ENCODE assay signal across 21 cellular contexts in the genomic region with DNA sequence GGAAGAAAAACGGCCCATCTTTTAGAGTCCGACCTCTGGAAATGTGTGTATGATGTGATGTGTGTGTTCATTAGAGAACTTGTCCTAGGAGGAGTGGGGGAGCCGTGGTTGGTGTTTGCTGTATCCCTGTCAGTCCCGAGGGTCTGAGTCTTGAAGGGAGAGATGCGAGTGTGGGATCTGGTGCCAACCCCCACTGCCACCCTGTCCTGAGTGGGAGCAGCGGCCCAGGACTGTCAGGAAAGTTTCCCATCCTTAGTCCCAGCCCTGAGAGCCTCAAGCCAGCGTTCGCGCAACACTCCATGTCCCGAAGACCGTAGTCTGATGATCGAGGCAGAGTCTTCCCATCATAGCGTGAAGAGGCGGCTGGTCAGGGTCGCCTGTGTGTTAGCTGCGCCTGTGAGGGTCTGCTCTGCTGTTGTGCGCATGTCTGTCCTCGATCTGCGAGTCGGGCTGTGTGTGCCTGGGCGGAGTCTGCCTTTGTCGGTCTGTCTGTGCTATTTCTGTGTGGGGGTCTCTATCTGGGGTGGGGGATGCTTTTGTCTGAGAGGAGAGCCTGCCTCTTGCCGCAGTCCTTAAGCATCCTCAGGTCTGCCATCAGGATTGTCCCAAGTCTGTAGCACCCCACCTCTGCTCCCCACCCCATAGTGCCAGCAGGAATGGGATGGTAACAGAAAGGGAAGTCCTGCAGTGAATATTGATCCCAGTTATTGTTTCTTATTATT. TPM values are rescaled to one million over a fixed set of nuclear protein-coding genes. Genes with fewer than 3 reads are reported as not detected.
DNase-seq lines count a peak whose midpoint lies in the region; ATAC-seq and TF ChIP-seq lines count a peak whose summit lies in the region.
"Had no signal": no experiment of that assay in that cellular context is flagged by ENCODE, and none has a peak within 500 bp of the region (broad histone marks: within the 10 kb centered on the region; RNA-seq: fewer than 3 reads in every experiment).

No MANE protein-coding gene starts in this region.

- ATAC-seq in T-helper 17 cell (no peak), right lobe of liver (no peak), upper lobe of right lung (no peak), HG03520 (IDR thresholded peaks at IDR 0.05; ENCODE audit: unreplicated experiment) (no peak)
- ATAC-seq: activated naive CD8-positive, alpha-beta T cell treated with anti-CD3 and anti-CD28 coated beads, Interleukin-2, amount 50 U/mL, for 24 hours; left ventricle myocardium superior; psoas muscle; stimulated activated naive CD8-positive, alpha-beta T cell treated with anti-CD3 and anti-CD28 coated beads, Interleukin-15, Interleukin-2, amounts not matched to agents 100 U/mL and 50 U/mL, for 24 hours had no signal

- H3K4me1 Mint-ChIP-seq in T-helper 17 cell (peaks cover 5% of the 10 kb centered on the region), Calu3 (ENCODE audit: low read depth, unreplicated experiment) (no peaks in the 10 kb centered on the region)
- H3K4me1 Mint-ChIP-seq: activated naive CD8-positive, alpha-beta T cell treated with anti-CD3 and anti-CD28 coated beads, Interleukin-2, amount 50 U/mL, for 24 hours had no signal

- CTCF ChIA-PET in Calu3 (lab: Charles Lee): no interaction called here

- no peaks in the 10 kb centered on the region for H3K9me3 ChIP-seq in T-helper 17 cell (ENCODE audit: control insufficient read depth, low read length, poor library complexity, severe bottlenecking)
- H3K9me3 ChIP-seq in right lobe of liver: no peaks in the 10 kb centered on the region
- no peaks in the 10 kb centered on the region for H3K9me3 ChIP-seq in upper lobe of right lung
- H3K9me3 ChIP-seq: psoas muscle had no signal

- H3K4me1 ChIP-seq in right lobe of liver: peaks cover 0 to 6% (median 0%) of the 10 kb centered on the region in 4 donors
- H3K4me1 ChIP-seq in upper lobe of right lung: no peaks in the 10 kb centered on the region

- H3K27me3 Mint-ChIP-seq in T-helper 17 cell: peaks cover 78% of the 10 kb centered on the region
- peaks cover 81% of the 10 kb centered on the region for H3K27me3 Mint-ChIP-seq in Calu3 (ENCODE audit: unreplicated experiment)

- intact Hi-C loops in right lobe of liver (cut with DNase I): no loop called here
- intact Hi-C loops in upper lobe of right lung (cut with DNase I): no loop called here
- intact Hi-C loops in Calu3 (cut with micrococcal nuclease; ENCODE audit: unreplicated experiment): no loop called here

- H3K4me3 ChIP-seq in right lobe of liver (no peak overlapping the region), upper lobe of right lung (no peak overlapping the region)
- H3K4me3 ChIP-seq: psoas muscle had no signal

- H3K27ac Mint-ChIP-seq in T-helper 17 cell (no peak overlapping the region), Calu3 (ENCODE audit: unreplicated experiment) (no peak overlapping the region)
- H3K27ac Mint-ChIP-seq: activated naive CD8-positive, alpha-beta T cell treated with anti-CD3 and anti-CD28 coated beads, Interleukin-2, amount 50 U/mL, for 24 hours; CD4-positive, alpha-beta T cell had no signal

- peak; percentile 46 for DNase-seq in activated CD8-positive, alpha-beta memory T cell treated with anti-CD3 and anti-CD28 coated beads, Interleukin-2, amount 50 U/mL, for 48 hours
- no peak for DNase-seq in activated CD8-positive, alpha-beta memory T cell treated with anti-CD3 and anti-CD28 coated beads for 24 hours
- DNase-seq in T-helper 17 cell (no peak), right lobe of liver (peak in 2 of 3 donors; percentile 2 to 29), upper lobe of right lung (peak; percentile 42), Calu3 (no peak), SKM-1 (lab: John Stamatoyannopoulos, UW; ENCODE audit: unreplicated experiment) (no peak)
- DNase-seq: activated T-cell treated with anti-CD3 and anti-CD28 coated beads, Interleukin-2, amount 50 U/mL, for 1 hour; CD4-positive, alpha-beta T cell; left ventricle myocardium superior; NCI-H1694; stimulated activated naive CD8-positive, alpha-beta T cell treated with anti-CD3 and anti-CD28 coated beads, Interleukin-15, Interleukin-2, amounts not matched to agents 100 U/mL and 50 U/mL, for 24 hours had no signal

- H3K27ac ChIP-seq in right lobe of liver: no peak overlapping the region
- no peak overlapping the region for H3K27ac ChIP-seq in upper lobe of right lung
- H3K27ac ChIP-seq: psoas muscle had no signal

- H3K27me3 ChIP-seq in right lobe of liver (peaks cover 7 to 27% of the 10 kb centered on the region in 2 donors), upper lobe of right lung (peaks cover 91% of the 10 kb centered on the region)

- WGBS in right lobe of liver (ENCODE audit: insufficient coverage, low coverage, low lambda C conversion rate, missing lambda C conversion rate): 5% methylated on average over 10 of the region's 23 CpGs

- H3K36me3 ChIP-seq in right lobe of liver: no peaks in the 10 kb centered on the region
- no peaks in the 10 kb centered on the region for H3K36me3 ChIP-seq in upper lobe of right lung

- H3K36me3 Mint-ChIP-seq in T-helper 17 cell (ENCODE audit: low read depth): peaks cover 3% of the 10 kb centered on the region
- H3K36me3 Mint-ChIP-seq in Calu3 (ENCODE audit: insufficient read depth, unreplicated experiment): no peaks in the 10 kb centered on the region

- BruUV-seq in Calu3 (replicated peaks; lab: Mats Ljungman, UMichigan): no TSS peak

- peaks cover 6% of the 10 kb centered on the region for H3K9me3 Mint-ChIP-seq in Calu3 (ENCODE audit: low read depth, unreplicated experiment)
- H3K9me3 Mint-ChIP-seq: activated naive CD8-positive, alpha-beta T cell treated with anti-CD3 and anti-CD28 coated beads, Interleukin-2, amount 50 U/mL, for 24 hours; CD4-positive, alpha-beta T cell had no signal

- TF ChIP-seq CTCF in right lobe of liver (IDR thresholded peaks at IDR 0.05) (no peak), upper lobe of right lung (IDR thresholded peaks at IDR 0.05) (no peak), Calu3 (IDR thresholded peaks at IDR 0.05; ENCODE audit: unreplicated experiment) (no peak)

- TF ChIP-seq POLR2A in right lobe of liver (IDR thresholded peaks at IDR 0.05): no peak

- peak overlapping the region; percentile 26 for H3K4me3 Mint-ChIP-seq in T-helper 17 cell
- H3K4me3 Mint-ChIP-seq in Calu3 (ENCODE audit: low read depth, unreplicated experiment): no peak overlapping the region
- H3K4me3 Mint-ChIP-seq: activated naive CD8-positive, alpha-beta T cell treated with anti-CD3 and anti-CD28 coated beads, Interleukin-2, amount 50 U/mL, for 24 hours; CD4-positive, alpha-beta T cell; central memory CD8-positive, alpha-beta T cell had no signal

RNA-seq across cellular contexts. Expression of a gene that starts 0.5 kb away (rescaled TPM):
- total RNA-seq in T-helper 17 cell: not detected
- not detected for total RNA-seq in right lobe of liver
- total RNA-seq in upper lobe of right lung: not detected
- total RNA-seq in Calu3 (2022): not detected in 2 replicates
- total RNA-seq: CD4-positive, alpha-beta T cell; Daoy; left ventricle myocardium superior; LHCN-M2; NCI-H460; PC-3; psoas muscle; ureter had no signal

RNA-seq across cellular contexts. Expression of a gene that starts 3.2 kb away (rescaled TPM):
- not detected for total RNA-seq in T-helper 17 cell
- not detected for total RNA-seq in right lobe of liver
- not detected for total RNA-seq in upper lobe of right lung
- total RNA-seq in Calu3 (2022): not detected in 2 replicates
- total RNA-seq: CD4-positive, alpha-beta T cell; Daoy; left ventricle myocardium superior; LHCN-M2; NCI-H460; PC-3; psoas muscle; ureter had no signal

Comparison
In these comparisons a context has a peak if more than half of its experiments do, and no peak if none do; other contexts are left out.
1. DNase-seq: peak in activated CD8-positive, alpha-beta memory T cell treated with anti-CD3 and anti-CD28 coated beads, Interleukin-2, amount 50 U/mL, for 48 hours (single experiment), right lobe of liver (2 of 3) and upper lobe of right lung (single experiment); none in activated CD8-positive, alpha-beta memory T cell treated with anti-CD3 and anti-CD28 coated beads for 24 hours (single experiment), T-helper 17 cell (0 of 3), Calu3 (single experiment) and SKM-1 (single experiment).